In the genomic region with DNA sequence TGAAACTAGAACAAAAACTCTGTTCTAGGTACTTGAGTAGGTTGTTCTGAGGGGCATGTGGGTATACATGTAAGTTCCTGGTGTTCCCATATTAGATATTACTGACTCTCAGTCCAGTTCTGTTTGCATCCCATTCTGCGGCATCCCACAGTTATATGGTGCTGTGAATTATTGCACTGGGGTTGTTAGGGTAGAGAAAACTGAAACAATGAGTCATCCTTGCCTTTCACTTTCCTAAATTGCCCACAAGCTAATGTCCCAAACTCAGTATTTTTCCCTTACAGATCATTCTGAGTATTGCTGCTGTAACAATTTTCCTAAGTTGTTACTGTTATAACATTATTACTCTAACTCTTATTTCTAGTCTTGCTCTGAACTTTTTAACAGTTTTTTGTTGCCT, we compare ENCODE assay signal across 10 cellular contexts. TPM values are rescaled to one million over a fixed set of nuclear protein-coding genes. Genes with fewer than 3 reads are reported as not detected.
A peak's percentile ranks its signal among the peaks of the same experiment; 100 is the strongest.
DNase-seq lines count a peak whose midpoint lies in the region; ATAC-seq and TF ChIP-seq lines count a peak whose summit lies in the region.
"Had no signal": no experiment of that assay in that cellular context is flagged by ENCODE, and none has a peak within 500 bp of the region (broad histone marks: within the 10 kb centered on the region; RNA-seq: fewer than 3 reads in every experiment).

No MANE protein-coding gene starts in this region.

- TF ChIP-seq CTCF in OCI-LY3 (IDR thresholded peaks at IDR 0.05; ENCODE audit: low read depth, low read length) (no peak), gastrocnemius medialis (IDR thresholded peaks at IDR 0.05 in 4 of 5, conservative IDR thresholded peaks at IDR 0.05 in 1 of 5) (no peak)

- H3K9ac ChIP-seq in OCI-LY3 (ENCODE audit: low read length) = no peak overlapping the region

- peak; percentile 43 to 56 for ATAC-seq in activated naive CD4-positive, alpha-beta T cell treated with anti-CD3 and anti-CD28 coated beads, Interleukin-2, amount 50 U/mL, for 72 hours
- peak; percentile 22 for ATAC-seq in HG02763 (IDR thresholded peaks at IDR 0.05; ENCODE audit: unreplicated experiment)
- ATAC-seq in stimulated activated naive CD8-positive, alpha-beta T cell treated with anti-CD3 and anti-CD28 coated beads, Interleukin-15, Interleukin-2, amounts not matched to agents 100 U/mL and 50 U/mL, for 24 hours = peak; percentile 41
- ATAC-seq in gastrocnemius medialis = no peak

- peaks cover 11 to 16% of the 10 kb centered on the region in 2 donors for H3K36me3 Mint-ChIP-seq in activated naive CD4-positive, alpha-beta T cell treated with anti-CD3 and anti-CD28 coated beads, Interleukin-2, amount 50 U/mL, for 72 hours
- peaks cover 23% of the 10 kb centered on the region for H3K36me3 Mint-ChIP-seq in activated naive CD4-positive, alpha-beta T cell treated with anti-CD3 and anti-CD28 coated beads, Interleukin-2, amount 10 ng/mL, durations not matched to agents 7 days and 5 days

- no peak overlapping the region for H2AFZ ChIP-seq in OCI-LY3 (ENCODE audit: low read depth, low read length)

- peak overlapping the region; percentile 81 for H3K4me2 ChIP-seq in OCI-LY3 (ENCODE audit: low read length)

- H3K9me3 ChIP-seq in OCI-LY3 (ENCODE audit: insufficient read depth, low read length) (no peaks in the 10 kb centered on the region), gastrocnemius medialis (no peaks in the 10 kb centered on the region)

- CTCF ChIA-PET in activated naive CD4-positive, alpha-beta T cell treated with anti-CD3 and anti-CD28 coated beads, Interleukin-2, amount 10 ng/mL, durations not matched to agents 7 days and 5 days (lab: Charles Lee) = interaction anchor here (1.0 kb wide), 1 partner anchor 12 kb away, joined by 3 read pairs; no protein-coding TSS in a partner anchor

- no peak overlapping the region for H3K4me3 Mint-ChIP-seq in activated naive CD4-positive, alpha-beta T cell treated with anti-CD3 and anti-CD28 coated beads, Interleukin-2, amount 10 ng/mL, durations not matched to agents 7 days and 5 days
- H3K4me3 Mint-ChIP-seq: CD4-positive, alpha-beta memory T cell had no signal

- no peak overlapping the region for H3K27ac ChIP-seq in OCI-LY3 (ENCODE audit: low read length)
- no peak overlapping the region for H3K27ac ChIP-seq in gastrocnemius medialis
- H3K27ac ChIP-seq: cardiac muscle cell had no signal

- TF ChIP-seq POLR2A in gastrocnemius medialis (IDR thresholded peaks at IDR 0.05) = no peak

- H3K27me3 ChIP-seq in OCI-LY3 (ENCODE audit: low read depth, low read length) = no peaks in the 10 kb centered on the region
- no peaks in the 10 kb centered on the region for H3K27me3 ChIP-seq in gastrocnemius medialis
- H3K27me3 ChIP-seq: cardiac muscle cell had no signal

- no peak overlapping the region for H3K27ac Mint-ChIP-seq in activated naive CD4-positive, alpha-beta T cell treated with anti-CD3 and anti-CD28 coated beads, Interleukin-2, amount 50 U/mL, for 72 hours
- no peak overlapping the region for H3K27ac Mint-ChIP-seq in activated naive CD4-positive, alpha-beta T cell treated with anti-CD3 and anti-CD28 coated beads, Interleukin-2, amount 10 ng/mL, durations not matched to agents 7 days and 5 days
- H3K27ac Mint-ChIP-seq: CD4-positive, alpha-beta memory T cell had no signal

- H3K4me1 Mint-ChIP-seq in activated naive CD4-positive, alpha-beta T cell treated with anti-CD3 and anti-CD28 coated beads, Interleukin-2, amount 10 ng/mL, durations not matched to agents 7 days and 5 days = peaks cover 31% of the 10 kb centered on the region

- H3K27me3 Mint-ChIP-seq in activated naive CD4-positive, alpha-beta T cell treated with anti-CD3 and anti-CD28 coated beads, Interleukin-2, amount 10 ng/mL, durations not matched to agents 7 days and 5 days = no peaks in the 10 kb centered on the region
- H3K27me3 Mint-ChIP-seq: CD4-positive, alpha-beta memory T cell had no signal

- H3K4me1 ChIP-seq in OCI-LY3 (ENCODE audit: low read length) = peaks cover 33% of the 10 kb centered on the region
- peaks cover 23 to 25% of the 10 kb centered on the region in 2 donors for H3K4me1 ChIP-seq in gastrocnemius medialis

- H3K4me3 ChIP-seq in OCI-LY3 (ENCODE audit: low read length) (peak overlapping the region; percentile 13; the same call in 1 of the 2 replicates), gastrocnemius medialis (no peak overlapping the region)
- H3K4me3 ChIP-seq: cardiac muscle cell had no signal

- H3K79me2 ChIP-seq in OCI-LY3 (ENCODE audit: low read length) = peaks cover 75% of the 10 kb centered on the region

- H3K36me3 ChIP-seq in OCI-LY3 (replicated peaks; ENCODE audit: low read depth, low read length) (peaks cover 42% of the 10 kb centered on the region), gastrocnemius medialis (peaks cover 0 to 14% of the 10 kb centered on the region in 2 donors)

- intact Hi-C loops in gastrocnemius medialis (cut with DNase I; ENCODE audit: low total_unique reads) = loop anchor here (5.0 kb wide), 2 partner anchors 138 to 338 kb away; a partner anchor contains a TSS

- H3K9me3 Mint-ChIP-seq in activated naive CD4-positive, alpha-beta T cell treated with anti-CD3 and anti-CD28 coated beads, Interleukin-2, amount 50 U/mL, for 72 hours = no peaks in the 10 kb centered on the region
- no peaks in the 10 kb centered on the region for H3K9me3 Mint-ChIP-seq in activated naive CD4-positive, alpha-beta T cell treated with anti-CD3 and anti-CD28 coated beads, Interleukin-2, amount 10 ng/mL, durations not matched to agents 7 days and 5 days

- in situ Hi-C loops in gastrocnemius medialis (cut with MboI; ENCODE audit: low sequenced_read_pairs in 4 of 4) = no loop called here

- peaks cover 50% of the 10 kb centered on the region for H4K20me1 ChIP-seq in OCI-LY3 (ENCODE audit: insufficient read depth, low read length)

- peak in 1 of 2 donors; percentile 26 for DNase-seq in activated naive CD4-positive, alpha-beta T cell treated with anti-CD3 and anti-CD28 coated beads, Interleukin-2, amount 50 U/mL, for 72 hours (ENCODE audit: low spot score in 2 of 2)
- no peak for DNase-seq in activated naive CD4-positive, alpha-beta T cell treated with anti-CD3 and anti-CD28 coated beads, Interleukin-2, amount 10 ng/mL, durations not matched to agents 7 days and 5 days
- no peak for DNase-seq in stimulated activated naive CD8-positive, alpha-beta T cell treated with anti-CD3 and anti-CD28 coated beads, Interleukin-15, Interleukin-2, amounts not matched to agents 100 U/mL and 50 U/mL, for 24 hours
- no peak for DNase-seq in KG1 (lab: John Stamatoyannopoulos, UW)
- DNase-seq in cerebellar nuclear complex (lab: John Stamatoyannopoulos, UW) = no peak
- no peak for DNase-seq in gastrocnemius medialis
- DNase-seq: CD4-positive, alpha-beta memory T cell had no signal

RNA-seq across cellular contexts. Expression of a gene that starts 3.0 kb away (rescaled TPM):
- total RNA-seq in activated naive CD4-positive, alpha-beta T cell treated with anti-CD3 and anti-CD28 coated beads, Interleukin-2, amount 50 U/mL, for 72 hours = 10 to 100 TPM; 29.8 to 80.1 TPM
- total RNA-seq in gastrocnemius medialis = 10 to 100 TPM; 14.0 to 21.4 (median 16.7) TPM

Comparison
In these comparisons a context has a peak if more than half of its experiments do, and no peak if none do; other contexts are left out.
1. ATAC-seq: peak in activated naive CD4-positive, alpha-beta T cell treated with anti-CD3 and anti-CD28 coated beads, Interleukin-2, amount 50 U/mL, for 72 hours (2 of 2), HG02763 (single experiment) and stimulated activated naive CD8-positive, alpha-beta T cell treated with anti-CD3 and anti-CD28 coated beads, Interleukin-15, Interleukin-2, amounts not matched to agents 100 U/mL and 50 U/mL, for 24 hours (single experiment); none in gastrocnemius medialis (0 of 2).